Comparison of ENCODE assay signal across 19 cellular contexts in the genomic region with DNA sequence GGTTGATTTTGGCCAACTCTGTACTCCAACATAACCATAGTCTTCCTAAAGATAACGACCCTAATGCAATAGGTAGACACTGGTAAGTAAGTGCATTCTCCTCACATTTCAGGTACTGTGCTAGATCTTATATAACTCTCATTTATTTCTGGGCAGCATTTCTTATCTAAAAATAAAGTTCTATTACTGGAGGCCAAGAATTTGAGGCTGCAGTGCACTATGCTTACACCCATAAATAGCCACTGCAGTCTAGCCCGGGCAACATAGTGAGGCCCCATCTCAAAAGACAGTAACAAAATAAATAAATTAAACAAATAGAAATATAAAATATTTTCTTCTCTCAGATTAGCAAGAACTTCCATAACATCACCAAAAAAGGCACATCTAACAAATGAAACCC. TPM values are rescaled to one million over a fixed set of nuclear protein-coding genes. Genes with fewer than 3 reads are reported as not detected.
DNase-seq lines count a peak whose midpoint lies in the region; ATAC-seq and TF ChIP-seq lines count a peak whose summit lies in the region.
"Had no signal": no experiment of that assay in that cellular context is flagged by ENCODE, and none has a peak within 500 bp of the region (broad histone marks: within the 10 kb centered on the region; RNA-seq: fewer than 3 reads in every experiment).

No MANE protein-coding gene starts in this region.

- H3K4me1 ChIP-seq in left ventricle myocardium inferior (no peaks in the 10 kb centered on the region), BLaER1 (peaks cover 15% of the 10 kb centered on the region), psoas muscle (peaks cover 24% of the 10 kb centered on the region), tibial nerve (no peaks in the 10 kb centered on the region)
- H3K4me1 ChIP-seq in BLaER1 treated with 17β-estradiol and CSF1 and Interleukin-3, amounts not matched to agents 10 nM and 100 nM: peaks cover 0 to 14% (median 9%) of the 10 kb centered on the region in 10 experiments; a peak in 15 of 20 replicates
- H3K4me1 ChIP-seq: BE2C had no signal

- no peak for TF ChIP-seq EP300 in tibial nerve (IDR thresholded peaks at IDR 0.05)

- H3K27me3 ChIP-seq in left ventricle myocardium inferior (ENCODE audit: low read depth): peaks cover 7% of the 10 kb centered on the region
- H3K27me3 ChIP-seq in BLaER1: no peaks in the 10 kb centered on the region
- no peaks in the 10 kb centered on the region; a peak in 1 of 22 replicates for H3K27me3 ChIP-seq in BLaER1 treated with 17β-estradiol and CSF1 and Interleukin-3, amounts not matched to agents 10 nM and 100 nM
- peaks cover 0 to under 1% (median 0%) of the 10 kb centered on the region in 3 donors for H3K27me3 ChIP-seq in psoas muscle (ENCODE audit: insufficient read depth in 3 of 3, low read length in 2 of 3)
- H3K27me3 ChIP-seq in tibial nerve: no peaks in the 10 kb centered on the region
- H3K27me3 ChIP-seq: BE2C had no signal

- no peaks in the 10 kb centered on the region for H4K20me1 ChIP-seq in BLaER1
- no peaks in the 10 kb centered on the region; a peak in 1 of 22 replicates for H4K20me1 ChIP-seq in BLaER1 treated with 17β-estradiol and CSF1 and Interleukin-3, amounts not matched to agents 10 nM and 100 nM

- H3K36me3 ChIP-seq in left ventricle myocardium inferior (no peaks in the 10 kb centered on the region), BLaER1 (no peaks in the 10 kb centered on the region), psoas muscle (ENCODE audit: insufficient read depth in 1 of 2, low read depth in 1 of 2) (no peaks in the 10 kb centered on the region), tibial nerve (no peaks in the 10 kb centered on the region)
- no peaks in the 10 kb centered on the region for H3K36me3 ChIP-seq in BLaER1 treated with 17β-estradiol and CSF1 and Interleukin-3, amounts not matched to agents 10 nM and 100 nM
- H3K36me3 ChIP-seq: BE2C had no signal

- H3K27ac ChIP-seq in left ventricle myocardium inferior (replicated peaks) (no peak overlapping the region), BLaER1 (no peak overlapping the region), psoas muscle (peak overlapping the region; percentile 75), tibial nerve (no peak overlapping the region)
- no peak overlapping the region for H3K27ac ChIP-seq in BLaER1 treated with 17β-estradiol and CSF1 and Interleukin-3, amounts not matched to agents 10 nM and 100 nM

- DNase-seq in Right ventricle myocardium inferior (ENCODE audit: missing footprints): no peak
- DNase-seq in left ventricle myocardium inferior: no peak
- DNase-seq in psoas muscle: no peak
- DNase-seq in hypothalamus (lab: John Stamatoyannopoulos, UW): no peak
- DNase-seq in tibial nerve (ENCODE audit: low spot score in 2 of 2): no peak
- DNase-seq in middle frontal gyrus (ENCODE audit: extremely low spot score, low spot score): no peak
- DNase-seq: ACHN, BE2C, DMS153, GF-D8, H9 had no signal

- H3K4me2 ChIP-seq in BLaER1: peak overlapping the region; percentile 73
- peak overlapping the region in 9 of 11 experiments; percentile 26 to 62 (median 49); a peak in 16 of 22 replicates for H3K4me2 ChIP-seq in BLaER1 treated with 17β-estradiol and CSF1 and Interleukin-3, amounts not matched to agents 10 nM and 100 nM

- peak; percentile 72 for ATAC-seq in Right ventricle myocardium inferior
- ATAC-seq in psoas muscle: peak in 3 of 4 donors; percentile 58 to 80 (median 74)
- ATAC-seq: HepG2 had no signal

- H3K9ac ChIP-seq in BLaER1: no peak overlapping the region
- no peak overlapping the region for H3K9ac ChIP-seq in BLaER1 treated with 17β-estradiol and CSF1 and Interleukin-3, amounts not matched to agents 10 nM and 100 nM

- no peak for TF ChIP-seq POLR2A in tibial nerve (IDR thresholded peaks at IDR 0.05)

- H3K4me3 ChIP-seq in left ventricle myocardium inferior (no peak overlapping the region), BLaER1 (no peak overlapping the region), psoas muscle (peak overlapping the region; percentile 11), tibial nerve (no peak overlapping the region)
- H3K4me3 ChIP-seq in BLaER1 treated with 17β-estradiol and CSF1 and Interleukin-3, amounts not matched to agents 10 nM and 100 nM: no peak overlapping the region

- H3K9me3 ChIP-seq in left ventricle myocardium inferior (replicated peaks): no peaks in the 10 kb centered on the region
- H3K9me3 ChIP-seq in BLaER1: no peaks in the 10 kb centered on the region
- no peaks in the 10 kb centered on the region for H3K9me3 ChIP-seq in BLaER1 treated with 17β-estradiol and CSF1 and Interleukin-3, amounts not matched to agents 10 nM and 100 nM (replicated peaks in 1 of 11)
- H3K9me3 ChIP-seq in psoas muscle: no peaks in the 10 kb centered on the region
- no peaks in the 10 kb centered on the region for H3K9me3 ChIP-seq in tibial nerve
- H3K9me3 ChIP-seq: BE2C had no signal

- WGBS in psoas muscle, 3 donors: 17 to 37% (median 20%) methylated on average over 2 of the region's 2 CpGs
- WGBS in tibial nerve, 2 donors: 43 to 63% methylated on average over 2 of the region's 2 CpGs

- intact Hi-C loops in Right ventricle myocardium inferior (cut with DNase I): no loop called here
- intact Hi-C loops in left ventricle myocardium inferior (cut with micrococcal nuclease): no loop called here
- intact Hi-C loops in psoas muscle (cut with DNase I): no loop called here

- TF ChIP-seq CTCF in left ventricle myocardium inferior (IDR thresholded peaks at IDR 0.05; ENCODE audit: borderline replicate concordance) (no peak), psoas muscle (IDR thresholded peaks at IDR 0.05) (no peak), tibial nerve (IDR thresholded peaks at IDR 0.05) (no peak)

RNA-seq across cellular contexts. Expression of gene CLEC3A, which starts 12.7 kb away (rescaled TPM):
- not detected for total RNA-seq in Right ventricle myocardium inferior
- not detected for total RNA-seq in left ventricle myocardium inferior
- total RNA-seq in psoas muscle: not detected
- polyA plus RNA-seq in psoas muscle: not detected
- total RNA-seq in tibial nerve: not detected
- total RNA-seq: CD4-positive, alpha-beta memory T cell; Daoy; H1; H9; HepG2 had no signal
- polyA plus RNA-seq: CD14-positive monocyte; CD4-positive, alpha-beta memory T cell; H1; HepG2; IgD-negative memory B cell had no signal
